Comparison of ENCODE assay signal across 8 cellular contexts in the genomic region with DNA sequence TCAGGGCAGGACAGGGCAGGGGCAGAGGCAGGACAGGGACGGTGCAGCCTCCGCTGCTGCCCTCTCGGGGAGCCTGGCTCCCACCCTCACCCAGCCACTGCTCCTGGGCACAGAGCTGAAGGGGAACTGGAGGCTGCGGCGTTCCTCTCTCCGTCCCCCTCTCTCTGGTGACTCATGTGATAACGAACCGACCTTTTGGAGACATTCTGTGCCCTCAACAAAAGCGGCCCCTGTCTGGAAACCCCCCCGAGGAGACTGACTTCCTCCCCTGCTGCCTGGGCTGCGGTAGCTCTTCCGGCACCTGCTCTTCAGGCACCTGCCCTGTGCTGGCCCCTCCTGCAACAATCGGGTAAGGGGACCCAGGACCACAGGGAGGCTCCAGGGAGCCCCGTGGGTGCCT.
DNase-seq lines count a peak whose midpoint lies in the region; ATAC-seq and TF ChIP-seq lines count a peak whose summit lies in the region.
"Not testable (repeated sequence)": the region's sequence is repeated elsewhere in the genome, so short reads cannot be mapped to it uniquely, and the experiment has no call there.

No MANE protein-coding gene starts in this region.

- CTCF ChIA-PET in activated naive CD4-positive, alpha-beta T cell treated with anti-CD3 and anti-CD28 coated beads for 36 hours (lab: Charles Lee), result not testable (repeated sequence)

- H3K4me1 ChIP-seq in CD4-positive, CD25-positive, alpha-beta regulatory T cell (ENCODE audit: control insufficient read depth, insufficient read depth, low read length, poor library complexity, severe bottlenecking); heart left ventricle: not testable (repeated sequence)

- not testable (repeated sequence) for H3K4me1 Mint-ChIP-seq in CD4-positive, CD25-positive, alpha-beta regulatory T cell; activated naive CD4-positive, alpha-beta T cell treated with anti-CD3 and anti-CD28 coated beads for 36 hours (ENCODE audit: low read depth)

- H3K27me3 Mint-ChIP-seq in CD4-positive, CD25-positive, alpha-beta regulatory T cell; activated naive CD4-positive, alpha-beta T cell treated with anti-CD3 and anti-CD28 coated beads for 36 hours (ENCODE audit: low read depth): not testable (repeated sequence)

- H3K4me3 ChIP-seq in CD4-positive, CD25-positive, alpha-beta regulatory T cell (ENCODE audit: low read depth, low read length), result not testable (repeated sequence)
- H3K4me3 ChIP-seq in heart left ventricle, result peak overlapping the region in 4 of 12 donors; percentile 9 to 29 (median 20)

- H3K9me3 Mint-ChIP-seq in CD4-positive, CD25-positive, alpha-beta regulatory T cell; activated naive CD4-positive, alpha-beta T cell treated with anti-CD3 and anti-CD28 coated beads for 36 hours: not testable (repeated sequence)

- H3K27ac Mint-ChIP-seq in CD4-positive, CD25-positive, alpha-beta regulatory T cell, result peak overlapping the region; percentile 89 to 99 (median 95)
- H3K27ac Mint-ChIP-seq in activated naive CD4-positive, alpha-beta T cell treated with anti-CD3 and anti-CD28 coated beads for 36 hours, result peak overlapping the region; percentile 72

- peak overlapping the region; percentile 66 for H3K27ac ChIP-seq in CD4-positive, CD25-positive, alpha-beta regulatory T cell (ENCODE audit: insufficient read depth, low read length, poor library complexity, severe bottlenecking)
- peak overlapping the region in 3 of 12 donors; percentile 34 to 66 (median 38) for H3K27ac ChIP-seq in heart left ventricle

- not testable (repeated sequence) for H3K36me3 Mint-ChIP-seq in CD4-positive, CD25-positive, alpha-beta regulatory T cell; activated naive CD4-positive, alpha-beta T cell treated with anti-CD3 and anti-CD28 coated beads for 36 hours (ENCODE audit: low read depth)

- not testable (repeated sequence) for TF ChIP-seq POLR2A in heart left ventricle (IDR thresholded peaks at IDR 0.05)

- not testable (repeated sequence) for TF ChIP-seq CTCF in heart left ventricle (IDR thresholded peaks at IDR 0.05)

- H3K4me3 Mint-ChIP-seq in CD4-positive, CD25-positive, alpha-beta regulatory T cell, result peak overlapping the region; percentile 27 to 92 (median 79)
- peak overlapping the region; percentile 46 for H3K4me3 Mint-ChIP-seq in activated naive CD4-positive, alpha-beta T cell treated with anti-CD3 and anti-CD28 coated beads for 36 hours

- not testable (repeated sequence) for H3K9me3 ChIP-seq in CD4-positive, CD25-positive, alpha-beta regulatory T cell (ENCODE audit: control insufficient read depth in 2 of 2, low read length in 2 of 2); heart left ventricle

- WGBS in heart left ventricle, 4 donors, result 26 to 40% methylated on average over 6 to 9 of the region's 14 CpGs; no CpG with 5 or more reads in 2 of the 4 donors

- peak; percentile 85 to 89 for ATAC-seq in CD4-positive, CD25-positive, alpha-beta regulatory T cell (ENCODE audit: low read depth in 2 of 2)
- ATAC-seq in GM21447 (IDR thresholded peaks at IDR 0.05; ENCODE audit: unreplicated experiment) (peak; percentile 54), HG03571 (IDR thresholded peaks at IDR 0.05; ENCODE audit: unreplicated experiment) (peak; percentile 56), heart left ventricle (peak; percentile 52 to 59 (median 54))

- peak; percentile 75 to 84 (median 82) for DNase-seq in CD4-positive, CD25-positive, alpha-beta regulatory T cell
- DNase-seq in activated CD4-positive, alpha-beta T cell treated with anti-CD3 and anti-CD28 coated beads for 48 hours, result peak; percentile 82
- DNase-seq in activated naive CD4-positive, alpha-beta T cell treated with anti-CD3 and anti-CD28 coated beads for 36 hours, result peak; percentile 90
- DNase-seq in heart left ventricle (peak; percentile 18 to 67 (median 29)), posterior vena cava (ENCODE audit: low spot score) (peak; percentile 78)
- peak; percentile 56 to 70 for DNase-seq in stimulated activated CD8-positive, alpha-beta memory T cell treated with anti-CD3 and anti-CD28 coated beads, Interleukin-4, amount 100 ng/mL, for 4 hours (ENCODE audit: low read depth in 2 of 2, low spot score in 1 of 2)

- H3K36me3 ChIP-seq in CD4-positive, CD25-positive, alpha-beta regulatory T cell (ENCODE audit: control insufficient read depth, insufficient read depth, low read length); heart left ventricle: not testable (repeated sequence)

- H3K27me3 ChIP-seq in CD4-positive, CD25-positive, alpha-beta regulatory T cell (ENCODE audit: control insufficient read depth, insufficient read depth, low read length); heart left ventricle: not testable (repeated sequence)

- intact Hi-C loops in activated naive CD4-positive, alpha-beta T cell treated with anti-CD3 and anti-CD28 coated beads for 36 hours (cut with micrococcal nuclease); heart left ventricle (cut with DNase I); posterior vena cava (cut with DNase I): not testable (repeated sequence)

Comparison
In these comparisons a context has a peak if more than half of its experiments do, and no peak if none do; other contexts are left out.
1. DNase-seq: peak in every context shown above with its lines; median percentile 90 in activated naive CD4-positive, alpha-beta T cell treated with anti-CD3 and anti-CD28 coated beads for 36 hours; 82 in CD4-positive, CD25-positive, alpha-beta regulatory T cell; 82 in activated CD4-positive, alpha-beta T cell treated with anti-CD3 and anti-CD28 coated beads for 48 hours; 78 in posterior vena cava; 63 in stimulated activated CD8-positive, alpha-beta memory T cell treated with anti-CD3 and anti-CD28 coated beads, Interleukin-4, amount 100 ng/mL, for 4 hours; 29 in heart left ventricle.